9 cellular contexts compared by ENCODE assay signal in the genomic region with DNA sequence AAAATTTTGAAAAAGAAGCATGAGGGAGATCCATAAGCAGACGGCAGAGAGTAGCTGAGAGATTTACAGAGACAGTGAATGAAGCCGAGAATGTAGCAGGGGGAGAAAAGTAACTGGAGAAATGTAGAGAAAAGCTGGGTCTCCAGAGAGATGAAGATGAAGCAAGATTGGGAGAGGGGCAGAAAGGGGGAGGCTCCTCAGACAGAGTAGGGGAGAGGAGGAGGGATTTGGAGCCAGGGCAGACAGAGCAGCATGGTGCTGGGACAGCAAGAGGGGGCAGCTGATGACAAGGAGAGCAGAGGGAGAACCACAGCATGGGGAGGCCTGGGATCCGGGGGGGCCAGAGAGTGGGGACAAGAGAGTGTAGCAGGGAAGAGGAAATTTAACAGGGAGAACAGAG. TPM values are rescaled to one million over a fixed set of nuclear protein-coding genes. Genes with fewer than 3 reads are reported as not detected.
DNase-seq lines count a peak whose midpoint lies in the region; ATAC-seq and TF ChIP-seq lines count a peak whose summit lies in the region.
"Had no signal": no experiment of that assay in that cellular context is flagged by ENCODE, and none has a peak within 500 bp of the region (broad histone marks: within the 10 kb centered on the region; RNA-seq: fewer than 3 reads in every experiment).

No MANE protein-coding gene starts in this region.

- intact Hi-C loops in dorsolateral prefrontal cortex (cut with DNase I) = loop anchor here (2.0 to 5.0 kb wide), 4 partner anchors 32 to 60 kb away; partner anchors contain the start of genes ZNF480 (in 1 of the 2), ZNF528 (in 1 of the 2) and ZNF880 (in 1 of the 2)

- H3K4me3 ChIP-seq in AG10803 (ENCODE audit: low read length) (peak overlapping the region; percentile 85), dorsolateral prefrontal cortex (peak overlapping the region; percentile 55 to 97 (median 85))

- ATAC-seq in HG03159 (IDR thresholded peaks at IDR 0.05; ENCODE audit: unreplicated experiment) (no peak), HG02623 (IDR thresholded peaks at IDR 0.05; ENCODE audit: unreplicated experiment) (no peak), GM18867 (IDR thresholded peaks at IDR 0.05; ENCODE audit: unreplicated experiment) (no peak)

- peak overlapping the region; percentile 78 for H3K27ac ChIP-seq in KOPT-K1 (ENCODE audit: low read depth, low read length, poor library complexity, severe bottlenecking)
- peak overlapping the region in 13 of 59 donors; percentile 66 to 91 (median 81) for H3K27ac ChIP-seq in dorsolateral prefrontal cortex

- H3K36me3 ChIP-seq in KOPT-K1 (ENCODE audit: insufficient read depth, low read length) = peaks cover 6% of the 10 kb centered on the region; the same call in 1 of the 2 replicates

- TF ChIP-seq CTCF in AG10803 (conservative IDR thresholded peaks at IDR 0.05; ENCODE audit: low read length) (no peak), dorsolateral prefrontal cortex (IDR thresholded peaks at IDR 0.05 in 54 of 56, conservative IDR thresholded peaks at IDR 0.05 in 2 of 56; ENCODE audit: low read depth in 1 of 56, partially characterized antibody in 56 of 56) (no peak)

- no peak for DNase-seq in AG10803 (ENCODE audit: low read depth)
- no peak for DNase-seq in dorsolateral prefrontal cortex
- DNase-seq in myocyte (ENCODE audit: low read depth) = peak; percentile 13
- no peak for DNase-seq in NCI-H2029 (lab: John Stamatoyannopoulos, UW)
- DNase-seq: SHP77 had no signal

- H3K27me3 ChIP-seq in dorsolateral prefrontal cortex = no peaks in the 10 kb centered on the region

- H3K9me3 ChIP-seq in KOPT-K1 (ENCODE audit: insufficient read depth, low read length, poor library complexity, severe bottlenecking) = peaks cover 36% of the 10 kb centered on the region

RNA-seq across cellular contexts. Expression of gene ZNF610, which starts 0.9 kb away (rescaled TPM):
- total RNA-seq in dorsolateral prefrontal cortex (10 to 100 TPM in 79 of 120 experiments, 1 to 10 TPM in 41; 4.9 to 19.2 (median 10.9) TPM), myocyte (3.3 and 4.4 TPM in 2 replicates)
- 2.1 TPM for polyA plus RNA-seq in myocyte (2012)

RNA-seq across cellular contexts. Expression of gene ZNF880, which starts 32.7 kb away (rescaled TPM):
- 10 to 100 TPM; 22.0 to 43.6 (median 31.5) TPM for total RNA-seq in dorsolateral prefrontal cortex
- 18.1 and 50.1 TPM in 2 replicates for total RNA-seq in myocyte
- 24.5 TPM for polyA plus RNA-seq in myocyte (2012)

RNA-seq across cellular contexts. Expression of gene ZNF480, which starts 40.0 kb away (rescaled TPM):
- total RNA-seq in dorsolateral prefrontal cortex (10 to 100 TPM in 8 of 120 experiments, 1 to 10 TPM in 112; 3.2 to 11.3 (median 6.9) TPM), myocyte (6.6 and 8.3 TPM in 2 replicates)
- polyA plus RNA-seq in myocyte (2012) = 8.3 TPM
